ENCODE assay signal across 10 cellular contexts in genomic region chr22:44455151-44455962, GRCh38. TPM values are rescaled to one million over a fixed set of nuclear protein-coding genes. Genes with fewer than 3 reads are reported as not detected.
A peak's percentile ranks its signal among the peaks of the same experiment; 100 is the strongest.
DNase-seq lines count a peak whose midpoint lies in the region; ATAC-seq, FAIRE-seq and TF ChIP-seq lines count a peak whose summit lies in the region.
"Had no signal": no experiment of that assay in that cellular context is flagged by ENCODE, and none has a peak within 500 bp of the region (broad histone marks: within the 10 kb centered on the region; RNA-seq: fewer than 3 reads in every experiment).

No MANE protein-coding gene starts in this region.

- H3K27me3 Mint-ChIP-seq in activated CD8-positive, alpha-beta T cell treated with anti-CD3 and anti-CD28 coated beads, Interleukin-2, amount 10 ng/mL, durations not matched to agents 7 days and 5 days (ENCODE audit: low read depth), result no peaks in the 10 kb centered on the region
- H3K27me3 Mint-ChIP-seq in Calu3 (ENCODE audit: unreplicated experiment), result peaks cover 48% of the 10 kb centered on the region

- peak; percentile 25 for TF ChIP-seq POLR2A in transverse colon (IDR thresholded peaks at IDR 0.05)

- no peaks in the 10 kb centered on the region for H3K9me3 ChIP-seq in transverse colon

- H3K9me3 Mint-ChIP-seq in activated CD8-positive, alpha-beta T cell treated with anti-CD3 and anti-CD28 coated beads, Interleukin-2, amount 10 ng/mL, durations not matched to agents 7 days and 5 days (ENCODE audit: insufficient read depth), result peaks cover 12% of the 10 kb centered on the region
- no peaks in the 10 kb centered on the region for H3K9me3 Mint-ChIP-seq in Calu3 (ENCODE audit: low read depth, unreplicated experiment)

- no peaks in the 10 kb centered on the region for H3K4me1 ChIP-seq in transverse colon

- H3K27ac ChIP-seq in transverse colon, result peak overlapping the region in 2 of 4 donors; percentile 30 to 45
- H3K27ac ChIP-seq: cardiac muscle cell had no signal

- H3K4me3 ChIP-seq in epithelial cell of esophagus (ENCODE audit: low read length) (no peak overlapping the region), transverse colon (no peak overlapping the region)
- H3K4me3 ChIP-seq: cardiac muscle cell had no signal

- peak; percentile 75 to 80 for ATAC-seq in activated CD4-positive, CD25-positive, alpha-beta regulatory T cell treated with anti-CD3 and anti-CD28 coated beads, Interleukin-2, amount 50 U/mL, for 24 hours
- ATAC-seq in activated CD8-positive, alpha-beta T cell treated with anti-CD3 and anti-CD28 coated beads, Interleukin-2, amount 10 ng/mL, durations not matched to agents 7 days and 5 days, result peak; percentile 68
- no peak for ATAC-seq in GM21367 (IDR thresholded peaks at IDR 0.05; ENCODE audit: unreplicated experiment)

- peak overlapping the region; percentile 47 for H3K4me3 Mint-ChIP-seq in activated CD8-positive, alpha-beta T cell treated with anti-CD3 and anti-CD28 coated beads, Interleukin-2, amount 10 ng/mL, durations not matched to agents 7 days and 5 days
- H3K4me3 Mint-ChIP-seq in Calu3 (ENCODE audit: low read depth, unreplicated experiment), result no peak overlapping the region

- no peak for FAIRE-seq in RCC 7860 (lab: Jason Lieb, UNC)

- TF ChIP-seq CTCF in epithelial cell of esophagus (IDR thresholded peaks at IDR 0.05; ENCODE audit: insufficient read depth, low read depth, low read length, missing control alignments) (no peak), transverse colon (IDR thresholded peaks at IDR 0.05) (no peak), Calu3 (IDR thresholded peaks at IDR 0.05; ENCODE audit: unreplicated experiment) (no peak)

- no peaks in the 10 kb centered on the region for H3K27me3 ChIP-seq in transverse colon
- H3K27me3 ChIP-seq: cardiac muscle cell had no signal

- peaks cover 7% of the 10 kb centered on the region for H3K36me3 Mint-ChIP-seq in activated CD8-positive, alpha-beta T cell treated with anti-CD3 and anti-CD28 coated beads, Interleukin-2, amount 10 ng/mL, durations not matched to agents 7 days and 5 days (ENCODE audit: low read depth)
- no peaks in the 10 kb centered on the region for H3K36me3 Mint-ChIP-seq in Calu3 (ENCODE audit: insufficient read depth, unreplicated experiment)

- TF ChIP-seq EP300 in transverse colon (IDR thresholded peaks at IDR 0.05; ENCODE audit: low read depth), result no peak

- in situ Hi-C loops in transverse colon (cut with MboI; ENCODE audit: low pct_ligation_motif_present in 1 of 4, low pct_unique_long_range_greater_than_20kb in 1 of 4, low sequenced_read_pairs in 3 of 4), result no loop called here

- H3K27ac Mint-ChIP-seq in activated CD8-positive, alpha-beta T cell treated with anti-CD3 and anti-CD28 coated beads, Interleukin-2, amount 10 ng/mL, durations not matched to agents 7 days and 5 days, result peak overlapping the region; percentile 85
- H3K27ac Mint-ChIP-seq in Calu3 (ENCODE audit: unreplicated experiment), result no peak overlapping the region

- H3K36me3 ChIP-seq in transverse colon, result no peaks in the 10 kb centered on the region
- H3K36me3 ChIP-seq: cardiac muscle cell had no signal

- H3K4me1 Mint-ChIP-seq in activated CD8-positive, alpha-beta T cell treated with anti-CD3 and anti-CD28 coated beads, Interleukin-2, amount 10 ng/mL, durations not matched to agents 7 days and 5 days (ENCODE audit: low read depth), result peaks cover 37% of the 10 kb centered on the region
- no peaks in the 10 kb centered on the region for H3K4me1 Mint-ChIP-seq in Calu3 (ENCODE audit: low read depth, unreplicated experiment)

- intact Hi-C loops in transverse colon (cut with DNase I; ENCODE audit: low total_unique reads), result no loop called here
- intact Hi-C loops in Calu3 (cut with micrococcal nuclease; ENCODE audit: unreplicated experiment), result no loop called here

- WGBS in transverse colon (ENCODE audit: low coverage in 1 of 2), 2 donors, result 54 to 79% methylated on average over 11 to 17 of the region's 17 CpGs

- BruUV-seq in Calu3 (replicated peaks; lab: Mats Ljungman, UMichigan), result no TSS peak

- DNase-seq in activated CD4-positive, CD25-positive, alpha-beta regulatory T cell (lab: John Stamatoyannopoulos, UW), result no peak
- DNase-seq in activated CD8-positive, alpha-beta T cell treated with anti-CD3 and anti-CD28 coated beads, Interleukin-2, amount 10 ng/mL, durations not matched to agents 7 days and 5 days, result peak; percentile 61
- DNase-seq in epithelial cell of esophagus (ENCODE audit: low read depth) (peak; percentile 53), transverse colon (peak; percentile 35), RCC 7860 (ENCODE audit: low spot score) (no peak), Calu3 (no peak)
- DNase-seq: ACHN had no signal

- CTCF ChIA-PET in activated CD8-positive, alpha-beta T cell treated with anti-CD3 and anti-CD28 coated beads, Interleukin-2, amount 10 ng/mL, durations not matched to agents 7 days and 5 days (lab: Charles Lee), result no interaction called here
- CTCF ChIA-PET in Calu3 (lab: Charles Lee), result no interaction called here

- POLR2A ChIA-PET in activated CD8-positive, alpha-beta T cell treated with anti-CD3 and anti-CD28 coated beads, Interleukin-2, amount 10 ng/mL, durations not matched to agents 7 days and 5 days (lab: Charles Lee), result no interaction called here

RNA-seq across cellular contexts. Expression of gene RTL6, which starts 42.7 kb away (rescaled TPM):
- 1 to 10 TPM; 6.8 to 7.3 TPM for total RNA-seq in activated CD8-positive, alpha-beta T cell treated with anti-CD3 and anti-CD28 coated beads, Interleukin-2, amount 10 ng/mL, durations not matched to agents 7 days and 5 days
- total RNA-seq in transverse colon, result 10 to 100 TPM; 16.0 to 24.7 (median 21.5) TPM
- total RNA-seq in Calu3 (2022), result 33.6 and 37.1 TPM in 2 replicates

Comparison
In these comparisons a context has a peak if more than half of its experiments do, and no peak if none do; other contexts are left out.
1. DNase-seq: peak in activated CD8-positive, alpha-beta T cell treated with anti-CD3 and anti-CD28 coated beads, Interleukin-2, amount 10 ng/mL, durations not matched to agents 7 days and 5 days (single experiment), epithelial cell of esophagus (single experiment) and transverse colon (single experiment); none in activated CD4-positive, CD25-positive, alpha-beta regulatory T cell (0 of 4), RCC 7860 (single experiment) and Calu3 (single experiment).